ENCODE assay signal across 12 cellular contexts in genomic region chrX:13168276-13168675, GRCh38.
DNase-seq lines count a peak whose midpoint lies in the region; ATAC-seq and FAIRE-seq lines count a peak whose summit lies in the region.
"Had no signal": no experiment of that assay in that cellular context is flagged by ENCODE, and none has a peak within 500 bp of the region (broad histone marks: within the 10 kb centered on the region; RNA-seq: fewer than 3 reads in every experiment).

No MANE protein-coding gene starts in this region.

- H3K36me3 Mint-ChIP-seq in activated T-cell treated with anti-CD3 and anti-CD28 coated beads, Interleukin-2, amount 50 U/mL, for 24 hours (ENCODE audit: low read depth), result no peaks in the 10 kb centered on the region
- H3K36me3 Mint-ChIP-seq in activated CD8-positive, alpha-beta T cell treated with anti-CD3 and anti-CD28 coated beads, Interleukin-2, amount 10 ng/mL, durations not matched to agents 7 days and 5 days (ENCODE audit: low read depth), result peaks cover 11% of the 10 kb centered on the region
- peaks cover 2% of the 10 kb centered on the region for H3K36me3 Mint-ChIP-seq in memory B cell

- H3K4me3 ChIP-seq in subcutaneous abdominal adipose tissue (ENCODE audit: low read depth in 1 of 5, low read length in 5 of 5), result peak overlapping the region in 1 of 5 donors; percentile 23

- H3K4me1 Mint-ChIP-seq in activated T-cell treated with anti-CD3 and anti-CD28 coated beads, Interleukin-2, amount 50 U/mL, for 24 hours (ENCODE audit: low read depth), result peaks cover 21% of the 10 kb centered on the region
- H3K4me1 Mint-ChIP-seq in activated CD8-positive, alpha-beta T cell treated with anti-CD3 and anti-CD28 coated beads, Interleukin-2, amount 10 ng/mL, durations not matched to agents 7 days and 5 days (ENCODE audit: low read depth), result peaks cover 20% of the 10 kb centered on the region
- peaks cover 7% of the 10 kb centered on the region for H3K4me1 Mint-ChIP-seq in memory B cell

- POLR2A ChIA-PET in activated CD8-positive, alpha-beta T cell treated with anti-CD3 and anti-CD28 coated beads, Interleukin-2, amount 10 ng/mL, durations not matched to agents 7 days and 5 days (lab: Charles Lee), result interaction anchor here (0.7 kb wide), 1 partner anchor 1409 kb away, joined by 5 read pairs; no protein-coding TSS in a partner anchor

- H3K9me3 Mint-ChIP-seq in activated T-cell treated with anti-CD3 and anti-CD28 coated beads, Interleukin-2, amount 50 U/mL, for 24 hours, result peaks cover 9% of the 10 kb centered on the region
- H3K9me3 Mint-ChIP-seq in activated CD8-positive, alpha-beta T cell treated with anti-CD3 and anti-CD28 coated beads, Interleukin-2, amount 10 ng/mL, durations not matched to agents 7 days and 5 days (ENCODE audit: insufficient read depth), result no peaks in the 10 kb centered on the region
- H3K9me3 Mint-ChIP-seq in memory B cell, result peaks cover 1% of the 10 kb centered on the region

- H3K4me1 ChIP-seq in subcutaneous abdominal adipose tissue (ENCODE audit: control insufficient read depth in 5 of 5, insufficient read depth in 5 of 5, low read length in 5 of 5), result peaks cover 0 to 29% (median 9%) of the 10 kb centered on the region in 5 donors

- peaks cover 65% of the 10 kb centered on the region for H3K27me3 Mint-ChIP-seq in activated T-cell treated with anti-CD3 and anti-CD28 coated beads, Interleukin-2, amount 50 U/mL, for 24 hours
- H3K27me3 Mint-ChIP-seq in activated CD8-positive, alpha-beta T cell treated with anti-CD3 and anti-CD28 coated beads, Interleukin-2, amount 10 ng/mL, durations not matched to agents 7 days and 5 days (ENCODE audit: low read depth), result no peaks in the 10 kb centered on the region
- H3K27me3 Mint-ChIP-seq in memory B cell, result no peaks in the 10 kb centered on the region

- H3K4me3 Mint-ChIP-seq in activated T-cell treated with anti-CD3 and anti-CD28 coated beads, Interleukin-2, amount 50 U/mL, for 24 hours, result peak overlapping the region; percentile 24
- H3K4me3 Mint-ChIP-seq in activated CD8-positive, alpha-beta T cell treated with anti-CD3 and anti-CD28 coated beads, Interleukin-2, amount 10 ng/mL, durations not matched to agents 7 days and 5 days, result peak overlapping the region; percentile 28
- peak overlapping the region; percentile 77 for H3K4me3 Mint-ChIP-seq in memory B cell

- no peak for FAIRE-seq in HTR-8/SVneo (lab: Jason Lieb, UNC)

- CTCF ChIA-PET in activated CD8-positive, alpha-beta T cell treated with anti-CD3 and anti-CD28 coated beads, Interleukin-2, amount 10 ng/mL, durations not matched to agents 7 days and 5 days (lab: Charles Lee), result no interaction called here

- H3K27ac ChIP-seq in subcutaneous abdominal adipose tissue (ENCODE audit: low read depth, low read length), result peak overlapping the region; percentile 74
- H3K27ac ChIP-seq: epithelial cell of prostate, RWPE1 had no signal

- H3K36me3 ChIP-seq in subcutaneous abdominal adipose tissue (ENCODE audit: control insufficient read depth in 5 of 5, insufficient read depth in 5 of 5, low read length in 5 of 5), result no peaks in the 10 kb centered on the region

- no peak overlapping the region for H3K9ac ChIP-seq in subcutaneous abdominal adipose tissue (ENCODE audit: low read length in 5 of 5)

- H3K27me3 ChIP-seq in subcutaneous abdominal adipose tissue (ENCODE audit: control insufficient read depth in 5 of 5, insufficient read depth in 4 of 5, low read length in 5 of 5), result peaks cover 0 to 4% (median 0%) of the 10 kb centered on the region in 5 donors

- DNase-seq in activated T-cell treated with anti-CD3 and anti-CD28 coated beads, Interleukin-2, amount 50 U/mL, for 24 hours, result no peak
- DNase-seq in activated T-cell treated with anti-CD3 and anti-CD28 coated beads for 4 hours, result no peak
- DNase-seq in activated CD8-positive, alpha-beta T cell treated with anti-CD3 and anti-CD28 coated beads, Interleukin-2, amount 10 ng/mL, durations not matched to agents 7 days and 5 days, result no peak
- DNase-seq in memory B cell (ENCODE audit: low spot score in 2 of 2), result no peak
- DNase-seq in HTR-8/SVneo (ENCODE audit: insufficient read length, low spot score), result no peak
- no peak for DNase-seq in NCI-H187 (lab: John Stamatoyannopoulos, UW)
- DNase-seq in SHP77 (lab: John Stamatoyannopoulos, UW), result no peak
- DNase-seq: EL, NCI-H2171 had no signal

- H3K9me3 ChIP-seq in subcutaneous abdominal adipose tissue (ENCODE audit: control insufficient read depth in 5 of 5, low read length in 5 of 5), result no peaks in the 10 kb centered on the region

- ATAC-seq in activated CD8-positive, alpha-beta T cell treated with anti-CD3 and anti-CD28 coated beads, Interleukin-2, amount 10 ng/mL, durations not matched to agents 7 days and 5 days, result no peak
- ATAC-seq in memory B cell (ENCODE audit: low read depth), result no peak

- peak overlapping the region; percentile 88 for H3K27ac Mint-ChIP-seq in activated T-cell treated with anti-CD3 and anti-CD28 coated beads, Interleukin-2, amount 50 U/mL, for 24 hours
- H3K27ac Mint-ChIP-seq in activated CD8-positive, alpha-beta T cell treated with anti-CD3 and anti-CD28 coated beads, Interleukin-2, amount 10 ng/mL, durations not matched to agents 7 days and 5 days, result peak overlapping the region; percentile 77
- H3K27ac Mint-ChIP-seq in memory B cell, result peak overlapping the region; percentile 89

Comparison
In these comparisons a context has a peak if more than half of its experiments do, and no peak if none do; other contexts are left out.
1. H3K4me3 Mint-ChIP-seq: peak in every context shown above with its lines; median percentile 77 in memory B cell; 28 in activated CD8-positive, alpha-beta T cell treated with anti-CD3 and anti-CD28 coated beads, Interleukin-2, amount 10 ng/mL, durations not matched to agents 7 days and 5 days; 24 in activated T-cell treated with anti-CD3 and anti-CD28 coated beads, Interleukin-2, amount 50 U/mL, for 24 hours.